8 cellular contexts compared by ENCODE assay signal in the genomic region with DNA sequence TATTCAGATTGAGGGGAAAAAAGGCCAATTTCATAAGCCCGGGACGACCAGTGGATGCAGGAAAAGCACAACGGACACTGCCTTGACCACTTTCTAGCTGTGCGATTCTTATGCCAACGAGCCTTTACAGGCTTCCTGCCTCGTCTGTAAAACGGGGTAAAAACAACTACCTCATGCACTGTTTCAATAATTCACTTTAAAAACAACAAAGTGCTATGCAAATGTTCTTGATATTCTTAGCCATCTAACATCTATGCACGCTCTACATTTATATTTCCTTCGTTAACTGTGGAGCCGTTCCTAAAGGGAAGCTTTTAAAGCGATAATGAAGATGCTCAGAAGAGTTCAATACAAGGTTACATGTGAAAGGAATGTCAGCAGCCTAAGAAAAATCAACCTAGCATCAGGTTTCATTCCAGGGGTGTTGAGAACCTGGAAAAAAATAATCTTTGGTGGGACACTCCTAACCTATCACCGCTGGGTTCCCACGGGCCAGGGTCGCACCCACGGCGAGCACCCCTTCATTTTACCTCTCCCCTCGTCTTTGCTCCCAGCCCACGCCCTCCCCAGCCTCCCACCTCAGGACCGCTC. TPM values are rescaled to one million over a fixed set of nuclear protein-coding genes. Genes with fewer than 3 reads are reported as not detected.
A peak's percentile ranks its signal among the peaks of the same experiment; 100 is the strongest.
DNase-seq lines count a peak whose midpoint lies in the region; ATAC-seq and TF ChIP-seq lines count a peak whose summit lies in the region.

No MANE protein-coding gene starts in this region.

- POLR2A ChIA-PET in activated naive CD8-positive, alpha-beta T cell treated with anti-CD3 and anti-CD28 coated beads, Interleukin-2, amount 10 ng/mL, durations not matched to agents 7 days and 5 days (lab: Charles Lee), result interaction anchor here (1.0 to 3.0 kb wide), 7 partner anchors 10 to 623 kb away, joined by 3 to 14 read pairs (median 3); no protein-coding TSS in a partner anchor

- H3K36me3 Mint-ChIP-seq in activated naive CD8-positive, alpha-beta T cell treated with anti-CD3 and anti-CD28 coated beads, Interleukin-2, amount 10 ng/mL, durations not matched to agents 7 days and 5 days, result no peaks in the 10 kb centered on the region
- H3K36me3 Mint-ChIP-seq in immature natural killer cell, result no peaks in the 10 kb centered on the region

- peak overlapping the region; percentile 89 for H3K4me3 Mint-ChIP-seq in activated naive CD8-positive, alpha-beta T cell treated with anti-CD3 and anti-CD28 coated beads, Interleukin-2, amount 10 ng/mL, durations not matched to agents 7 days and 5 days
- peak overlapping the region; percentile 89 to 93 (median 91) for H3K4me3 Mint-ChIP-seq in immature natural killer cell

- WGBS in stomach, 5 donors, result 0 to 2% (median 1%) methylated on average over 19 of the region's 19 CpGs

- no peak for ATAC-seq in activated naive CD8-positive, alpha-beta T cell treated with anti-CD3 and anti-CD28 coated beads, Interleukin-2, amount 10 ng/mL, durations not matched to agents 7 days and 5 days (ENCODE audit: low read depth)
- ATAC-seq in HG03342 (IDR thresholded peaks at IDR 0.05; ENCODE audit: unreplicated experiment), result no peak

- peaks cover 36% of the 10 kb centered on the region for H3K4me1 Mint-ChIP-seq in activated naive CD8-positive, alpha-beta T cell treated with anti-CD3 and anti-CD28 coated beads, Interleukin-2, amount 10 ng/mL, durations not matched to agents 7 days and 5 days
- peaks cover 24 to 30% of the 10 kb centered on the region in 2 donors for H3K4me1 Mint-ChIP-seq in immature natural killer cell

- peak overlapping the region; percentile 90 for H3K27ac Mint-ChIP-seq in activated naive CD8-positive, alpha-beta T cell treated with anti-CD3 and anti-CD28 coated beads, Interleukin-2, amount 10 ng/mL, durations not matched to agents 7 days and 5 days
- peak overlapping the region; percentile 87 to 95 (median 93) for H3K27ac Mint-ChIP-seq in immature natural killer cell

- H3K4me1 ChIP-seq in stomach, result peaks cover 5 to 55% (median 33%) of the 10 kb centered on the region in 4 donors

- no peak for TF ChIP-seq POLR2A in stomach (IDR thresholded peaks at IDR 0.05)

- intact Hi-C loops in stomach (cut with DNase I; ENCODE audit: low total_unique reads), result no loop called here

- peak in 2 of 7 experiments; percentile 39 to 46 for TF ChIP-seq CTCF in stomach (IDR thresholded peaks at IDR 0.05)

- no peak for TF ChIP-seq EP300 in stomach (IDR thresholded peaks at IDR 0.05)

- no peaks in the 10 kb centered on the region for H3K9me3 Mint-ChIP-seq in activated naive CD8-positive, alpha-beta T cell treated with anti-CD3 and anti-CD28 coated beads, Interleukin-2, amount 10 ng/mL, durations not matched to agents 7 days and 5 days
- no peaks in the 10 kb centered on the region for H3K9me3 Mint-ChIP-seq in immature natural killer cell

- H3K36me3 ChIP-seq in stomach, result no peaks in the 10 kb centered on the region

- DNase-seq in NCI-H1417 (lab: John Stamatoyannopoulos, UW) (peak in 2 of 3 experiments; percentile 33 to 77), NCI-H1417 treated with DMSO at 0.1 percent for 48 hours (lab: John Stamatoyannopoulos, UW) (no peak), HT1080 (ENCODE audit: low read depth) (peak; percentile 17), immature natural killer cell (peak in 1 of 3 donors; percentile 3), stomach (no peak), GOT3 (lab: John Stamatoyannopoulos, UW) (no peak)
- no peak for DNase-seq in activated naive CD8-positive, alpha-beta T cell treated with anti-CD3 and anti-CD28 coated beads, Interleukin-2, amount 10 ng/mL, durations not matched to agents 7 days and 5 days

- peak overlapping the region; percentile 73 to 92 (median 85) for H3K4me3 ChIP-seq in stomach

- no peaks in the 10 kb centered on the region for H3K27me3 ChIP-seq in stomach

- peak overlapping the region; percentile 97 to 99 (median 98) for H3K27ac ChIP-seq in stomach

- peaks cover 4% of the 10 kb centered on the region for H3K27me3 Mint-ChIP-seq in activated naive CD8-positive, alpha-beta T cell treated with anti-CD3 and anti-CD28 coated beads, Interleukin-2, amount 10 ng/mL, durations not matched to agents 7 days and 5 days
- peaks cover 0 to 7% (median 0%) of the 10 kb centered on the region in 3 donors for H3K27me3 Mint-ChIP-seq in immature natural killer cell (ENCODE audit: low read depth in 3 of 3)

- no peaks in the 10 kb centered on the region for H3K9me3 ChIP-seq in stomach

RNA-seq across cellular contexts. Expression of gene ARSB, which starts 1.0 kb away (rescaled TPM):
- 9.9 and 11.7 TPM in 2 replicates for total RNA-seq in HT1080 (2014; rRNA removed; shearing (Covaris generic))
- polyA plus RNA-seq in HT1080 (2015; cell fraction: cytosol; rRNA removed), result 10.7 and 12.3 TPM in 2 replicates
- polyA plus RNA-seq in HT1080 (2015; cell fraction: nucleus; rRNA removed), result 6.4 and 7.3 TPM in 2 replicates
- 1 to 10 TPM; 6.3 to 7.4 TPM for total RNA-seq in activated naive CD8-positive, alpha-beta T cell treated with anti-CD3 and anti-CD28 coated beads, Interleukin-2, amount 10 ng/mL, durations not matched to agents 7 days and 5 days
- polyA plus RNA-seq in immature natural killer cell, result 10 to 100 TPM in 1 of 3 donors, 1 to 10 TPM in 2; 5.3 to 11.9 (median 6.2) TPM
- 10 to 100 TPM in 4 of 5 donors, under 1 TPM in 1; 0.58 to 35.6 (median 15.2) TPM for total RNA-seq in stomach
- polyA plus RNA-seq in stomach, result 1 to 10 TPM; 1.7 to 2.7 (median 1.8) TPM

Comparison
In these comparisons a context has a peak if more than half of its experiments do, and no peak if none do; other contexts are left out.
1. DNase-seq: peak in NCI-H1417 (2 of 3) and HT1080 (single experiment); none in NCI-H1417 treated with DMSO at 0.1 percent for 48 hours (single experiment), activated naive CD8-positive, alpha-beta T cell treated with anti-CD3 and anti-CD28 coated beads, Interleukin-2, amount 10 ng/mL, durations not matched to agents 7 days and 5 days (single experiment), stomach (single experiment) and GOT3 (single experiment).